ENCODE assay signal across 8 cellular contexts in the genomic region with DNA sequence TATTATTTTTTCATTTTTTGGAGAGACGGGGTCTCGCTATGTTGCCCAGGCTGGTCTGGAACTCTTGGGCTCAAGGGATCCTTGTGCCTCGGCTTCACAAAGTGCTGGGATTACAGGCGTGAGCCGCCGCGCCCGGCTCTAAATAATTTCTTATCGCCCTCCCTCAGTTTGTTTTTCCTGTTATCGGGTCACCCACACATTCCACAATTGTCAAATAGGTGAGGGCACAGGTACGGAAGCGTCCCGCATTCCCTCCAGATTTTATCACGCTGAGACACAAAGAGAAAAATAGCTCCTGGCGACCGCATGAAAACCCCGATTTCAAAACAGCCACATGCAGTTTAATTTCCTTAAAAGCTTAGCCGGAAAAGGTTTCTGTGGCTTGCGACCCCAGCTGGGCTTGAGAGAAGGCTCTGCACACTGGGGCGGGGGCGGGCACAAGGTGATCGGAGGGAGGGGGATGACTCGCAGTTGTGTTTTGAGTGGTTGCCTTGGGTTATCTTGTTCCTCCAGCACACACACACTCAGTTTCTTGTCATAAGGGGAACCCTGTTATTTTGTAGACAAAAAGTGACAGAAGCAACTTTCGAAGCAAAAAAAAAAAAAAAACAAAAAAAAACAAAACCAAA.
DNase-seq lines count a peak whose midpoint lies in the region; ATAC-seq lines count a peak whose summit lies in the region.

No MANE protein-coding gene starts in this region.

- WGBS in iPS DF 6.9 (ENCODE audit: insufficient coverage, insufficient read length) = no CpG with 5 or more reads among the region's 24 CpGs

- peak overlapping the region; percentile 83 for H3K9ac ChIP-seq in SK-N-MC (ENCODE audit: insufficient read length)

- H3K36me3 Mint-ChIP-seq in activated naive CD4-positive, alpha-beta T cell treated with anti-CD3 and anti-CD28 coated beads, Interleukin-2, amount 10 ng/mL, durations not matched to agents 7 days and 5 days = peaks cover 21% of the 10 kb centered on the region

- H3K27me3 Mint-ChIP-seq in activated naive CD4-positive, alpha-beta T cell treated with anti-CD3 and anti-CD28 coated beads, Interleukin-2, amount 10 ng/mL, durations not matched to agents 7 days and 5 days = peaks cover 13% of the 10 kb centered on the region

- H3K36me3 ChIP-seq in SK-N-MC (ENCODE audit: insufficient read depth, low read length) (no peaks in the 10 kb centered on the region), iPS DF 6.9 (ENCODE audit: control insufficient read depth, insufficient read depth, low read length) (no peaks in the 10 kb centered on the region)

- peak overlapping the region; percentile 88 for H3K4me3 Mint-ChIP-seq in activated naive CD4-positive, alpha-beta T cell treated with anti-CD3 and anti-CD28 coated beads, Interleukin-2, amount 10 ng/mL, durations not matched to agents 7 days and 5 days

- peaks cover 52% of the 10 kb centered on the region for H3K4me1 Mint-ChIP-seq in activated naive CD4-positive, alpha-beta T cell treated with anti-CD3 and anti-CD28 coated beads, Interleukin-2, amount 10 ng/mL, durations not matched to agents 7 days and 5 days

- DNase-seq in SK-N-MC (ENCODE audit: low read depth, low spot score) (peak; percentile 26), iPS DF 6.9 (ENCODE audit: low read depth, low spot score) (no peak), NCI-H2227 (lab: John Stamatoyannopoulos, UW; ENCODE audit: unreplicated experiment) (no peak), NCI-H446 (lab: John Stamatoyannopoulos, UW) (no peak)
- DNase-seq in activated naive CD4-positive, alpha-beta T cell treated with anti-CD3 and anti-CD28 coated beads, Interleukin-2, amount 10 ng/mL, durations not matched to agents 7 days and 5 days = peak; percentile 92
- DNase-seq in stimulated activated CD4-positive, alpha-beta T cell treated with anti-CD3 and anti-CD28 coated beads, Interleukin-12 subunit alpha, Interleukin-12 subunit beta, amount 100 ng/mL, for 24 hours (ENCODE audit: low read depth in 2 of 2) = peak; percentile 63 to 81

- CTCF ChIA-PET in activated naive CD4-positive, alpha-beta T cell treated with anti-CD3 and anti-CD28 coated beads, Interleukin-2, amount 10 ng/mL, durations not matched to agents 7 days and 5 days (lab: Charles Lee) = interaction anchor here (0.5 to 7.4 kb wide), 12 partner anchors 12 to 335 kb away, joined by 3 to 106 read pairs (median 4); no protein-coding TSS in a partner anchor

- H3K4me3 ChIP-seq in SK-N-MC = peak overlapping the region; percentile 88
- H3K4me3 ChIP-seq in iPS DF 6.9 (ENCODE audit: low read length) = peak overlapping the region; percentile 64; the same call in 1 of the 2 replicates

- H3K27ac ChIP-seq in SK-N-MC (peak overlapping the region; percentile 38; the same call in 1 of the 2 replicates), iPS DF 6.9 (ENCODE audit: low read length) (no peak overlapping the region)

- no peaks in the 10 kb centered on the region for H3K27me3 ChIP-seq in iPS DF 6.9 (ENCODE audit: control insufficient read depth, insufficient read depth, low read length)

- H3K27ac Mint-ChIP-seq in activated naive CD4-positive, alpha-beta T cell treated with anti-CD3 and anti-CD28 coated beads, Interleukin-2, amount 10 ng/mL, durations not matched to agents 7 days and 5 days = peak overlapping the region; percentile 100

- peaks cover 7% of the 10 kb centered on the region; the same call in 1 of the 2 replicates for H3K4me1 ChIP-seq in iPS DF 6.9 (ENCODE audit: control insufficient read depth, insufficient read depth, low read length)

- H3K9me3 ChIP-seq in SK-N-MC (ENCODE audit: low read depth, low read length) (no peaks in the 10 kb centered on the region), iPS DF 6.9 (ENCODE audit: control insufficient read depth, insufficient read depth, low read length) (no peaks in the 10 kb centered on the region)

- no peaks in the 10 kb centered on the region for H3K9me3 Mint-ChIP-seq in activated naive CD4-positive, alpha-beta T cell treated with anti-CD3 and anti-CD28 coated beads, Interleukin-2, amount 10 ng/mL, durations not matched to agents 7 days and 5 days

- ATAC-seq in GM19025 (IDR thresholded peaks at IDR 0.05; ENCODE audit: low read depth, unreplicated experiment) = peak; percentile 17
- ATAC-seq in HG03103 (IDR thresholded peaks at IDR 0.05; ENCODE audit: low read depth, unreplicated experiment) = peak; percentile 36

Comparison
In these comparisons a context has a peak if more than half of its experiments do, and no peak if none do; other contexts are left out.
1. DNase-seq: peak in SK-N-MC (single experiment), activated naive CD4-positive, alpha-beta T cell treated with anti-CD3 and anti-CD28 coated beads, Interleukin-2, amount 10 ng/mL, durations not matched to agents 7 days and 5 days (single experiment) and stimulated activated CD4-positive, alpha-beta T cell treated with anti-CD3 and anti-CD28 coated beads, Interleukin-12 subunit alpha, Interleukin-12 subunit beta, amount 100 ng/mL, for 24 hours (2 of 2); none in iPS DF 6.9 (single experiment), NCI-H2227 (single experiment) and NCI-H446 (0 of 2).